8 cellular contexts compared by ENCODE assay signal in the genomic region with DNA sequence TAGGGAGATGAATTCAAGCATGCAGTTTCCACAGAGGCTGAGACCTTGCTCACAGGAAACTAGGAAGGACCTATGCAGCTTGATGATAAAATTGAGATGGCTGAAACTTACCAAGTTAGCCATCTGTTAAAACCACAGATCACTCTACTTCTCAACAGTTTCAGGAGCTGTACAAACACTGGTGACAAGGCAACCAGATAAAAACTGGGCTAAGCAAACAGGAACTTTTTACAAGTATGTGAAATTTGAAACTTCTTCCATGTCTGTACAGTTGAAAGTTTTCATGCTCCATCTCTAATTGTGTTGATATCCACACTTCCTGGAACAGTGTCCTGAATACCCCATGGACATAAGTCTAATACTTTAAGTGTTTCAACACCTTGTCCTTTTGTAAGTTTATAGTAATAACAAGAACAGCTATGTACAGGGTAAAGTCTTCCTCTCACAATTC.
DNase-seq lines count a peak whose midpoint lies in the region; ATAC-seq, FAIRE-seq and TF ChIP-seq lines count a peak whose summit lies in the region.

No MANE protein-coding gene starts in this region.

- no peaks in the 10 kb centered on the region for H3K9me2 ChIP-seq in OCI-LY1 (ENCODE audit: low read depth, low read length)

- TF ChIP-seq POLR2A in A549 (IDR thresholded peaks at IDR 0.05; ENCODE audit: low read length): no peak

- no peaks in the 10 kb centered on the region for H3K27me3 ChIP-seq in OCI-LY1 (ENCODE audit: insufficient read depth, low read length)
- H3K27me3 ChIP-seq in tibial artery: no peaks in the 10 kb centered on the region

- H3K9me3 ChIP-seq in A549 (no peaks in the 10 kb centered on the region), OCI-LY1 (ENCODE audit: low read length) (no peaks in the 10 kb centered on the region), T-helper 17 cell (ENCODE audit: control insufficient read depth, low read length, poor library complexity, severe bottlenecking) (no peaks in the 10 kb centered on the region), tibial artery (no peaks in the 10 kb centered on the region)

- peak overlapping the region in 1 of 2 experiments; percentile 55; a peak in 3 of 6 replicates for H3K27ac ChIP-seq in A549
- peak overlapping the region; percentile 86 for H3K27ac ChIP-seq in OCI-LY1 (ENCODE audit: low read depth, low read length, poor library complexity, severe bottlenecking)
- H3K27ac ChIP-seq in tibial artery: no peak overlapping the region

- TF ChIP-seq CTCF in A549 (IDR thresholded peaks at IDR 0.05): no peak
- TF ChIP-seq CTCF in OCI-LY1 (IDR thresholded peaks at IDR 0.05; ENCODE audit: low read length): no peak
- TF ChIP-seq CTCF in CD14-positive monocyte (IDR thresholded peaks at IDR 0.05): no peak
- no peak for TF ChIP-seq CTCF in tibial artery (IDR thresholded peaks at IDR 0.05)

- peaks cover 15% of the 10 kb centered on the region; the same call in 1 of the 2 replicates for H3K36me3 ChIP-seq in OCI-LY1 (ENCODE audit: insufficient read depth, low read length)
- H3K36me3 ChIP-seq in tibial artery: peaks cover 22 to 44% (median 25%) of the 10 kb centered on the region in 3 donors

- H3K9me3 Mint-ChIP-seq in CD14-positive monocyte: no peaks in the 10 kb centered on the region

- H3K4me3 ChIP-seq in A549 (no peak overlapping the region), OCI-LY1 (ENCODE audit: low read depth, low read length, poor library complexity, severe bottlenecking) (no peak overlapping the region), tibial artery (no peak overlapping the region)

- H3K4me2 ChIP-seq in A549: peak overlapping the region; percentile 37
- peak overlapping the region; percentile 25; the same call in 1 of the 2 replicates for H3K4me2 ChIP-seq in OCI-LY1 (ENCODE audit: low read length)

- TF ChIP-seq RAD21 in A549 (conservative IDR thresholded peaks at IDR 0.05 in 1 of 2, IDR thresholded peaks at IDR 0.05 in 1 of 2): no peak

- H3K9ac ChIP-seq in OCI-LY1 (ENCODE audit: low read length): peak overlapping the region; percentile 13; the same call in 1 of the 2 replicates

- H3K27ac Mint-ChIP-seq in CD14-positive monocyte (no peak overlapping the region), T-helper 17 cell (no peak overlapping the region)

- FAIRE-seq in A549 (lab: Jason Lieb, UNC): no peak

- no peak for TF ChIP-seq EP300 in A549 (IDR thresholded peaks at IDR 0.05)

- H3K36me3 Mint-ChIP-seq in CD14-positive monocyte: peaks cover 63 to 80% of the 10 kb centered on the region in 2 donors
- peaks cover 5% of the 10 kb centered on the region for H3K36me3 Mint-ChIP-seq in T-helper 17 cell (ENCODE audit: low read depth)

- DNase-seq in A549 (ENCODE audit: low read depth in 1 of 2, low spot score in 1 of 2): peak in 1 of 2 experiments; percentile 52
- peak; percentile 78 for DNase-seq in glomerular visceral epithelial cell (ENCODE audit: extremely low spot score)
- no peak for DNase-seq in CD14-positive monocyte (ENCODE audit: low spot score)
- no peak for DNase-seq in T-helper 17 cell
- DNase-seq in tibial artery: no peak

- peak in 1 of 2 experiments; percentile 69; a peak in 3 of 6 replicates for ATAC-seq in A549
- peak; percentile 95 for ATAC-seq in GM18499 (IDR thresholded peaks at IDR 0.05; ENCODE audit: insufficient read depth, unreplicated experiment)
- ATAC-seq in HG02798 (IDR thresholded peaks at IDR 0.05; ENCODE audit: poor library complexity, unreplicated experiment): peak; percentile 99
- ATAC-seq in T-helper 17 cell: no peak

- H3F3A ChIP-seq in OCI-LY1 (ENCODE audit: insufficient read depth, low read length): peaks cover 5% of the 10 kb centered on the region

- intact Hi-C loops in CD14-positive monocyte (cut with micrococcal nuclease): no loop called here
- intact Hi-C loops in tibial artery (cut with DNase I; ENCODE audit: low total_unique reads): no loop called here

- H4K20me1 ChIP-seq in OCI-LY1 (ENCODE audit: insufficient read depth, low read length): no peaks in the 10 kb centered on the region

- H3K4me1 ChIP-seq in A549 (peaks cover 30% of the 10 kb centered on the region), OCI-LY1 (ENCODE audit: insufficient read depth, low read length, severe bottlenecking) (peaks cover 27% of the 10 kb centered on the region), tibial artery (no peaks in the 10 kb centered on the region)

- POLR2A ChIA-PET in A549 (lab: Yijun Ruan, JAX): interaction anchor here (0.6 to 1.4 kb wide), 2 partner anchors 12 to 229 kb away, joined by 3 to 4 read pairs; no protein-coding TSS in a partner anchor

- H2AFZ ChIP-seq in OCI-LY1 (ENCODE audit: low read length): no peak overlapping the region

- no peaks in the 10 kb centered on the region for H3K79me2 ChIP-seq in OCI-LY1 (ENCODE audit: insufficient read depth, low read length)

- H3K27me3 Mint-ChIP-seq in CD14-positive monocyte (ENCODE audit: low read depth in 3 of 3) (no peaks in the 10 kb centered on the region), T-helper 17 cell (no peaks in the 10 kb centered on the region)

- H3K4me3 Mint-ChIP-seq in CD14-positive monocyte: no peak overlapping the region
- no peak overlapping the region for H3K4me3 Mint-ChIP-seq in T-helper 17 cell

- peaks cover 12% of the 10 kb centered on the region for H3K4me1 Mint-ChIP-seq in CD14-positive monocyte
- peaks cover 2% of the 10 kb centered on the region for H3K4me1 Mint-ChIP-seq in T-helper 17 cell

- CTCF ChIA-PET in A549 (lab: Yijun Ruan, JAX): interaction anchor here (0.7 to 1.7 kb wide), 5 partner anchors 208 to 249 kb away, joined by 3 to 4 read pairs (median 4); no protein-coding TSS in a partner anchor

TF ChIP-seq in A549, 52 proteins besides CTCF, POLR2A, EP300 and RAD21:
- TF ChIP-seq GATA3 (IDR thresholded peaks at IDR 0.05; ENCODE audit: borderline replicate concordance) (0 out of 2 replicates have a peak, but pooled peaks have one; percentile 19), ESRRA (IDR thresholded peaks at IDR 0.05; ENCODE audit: borderline replicate concordance, low read length) (no peak), ZSCAN20 (CRISPR knock-in tag; IDR thresholded peaks at IDR 0.05) (no peak), JUN (IDR thresholded peaks at IDR 0.05) (no peak), ZFP36 (IDR thresholded peaks at IDR 0.05; ENCODE audit: borderline replicate concordance, partially characterized antibody) (no peak)
